In the genomic region with DNA sequence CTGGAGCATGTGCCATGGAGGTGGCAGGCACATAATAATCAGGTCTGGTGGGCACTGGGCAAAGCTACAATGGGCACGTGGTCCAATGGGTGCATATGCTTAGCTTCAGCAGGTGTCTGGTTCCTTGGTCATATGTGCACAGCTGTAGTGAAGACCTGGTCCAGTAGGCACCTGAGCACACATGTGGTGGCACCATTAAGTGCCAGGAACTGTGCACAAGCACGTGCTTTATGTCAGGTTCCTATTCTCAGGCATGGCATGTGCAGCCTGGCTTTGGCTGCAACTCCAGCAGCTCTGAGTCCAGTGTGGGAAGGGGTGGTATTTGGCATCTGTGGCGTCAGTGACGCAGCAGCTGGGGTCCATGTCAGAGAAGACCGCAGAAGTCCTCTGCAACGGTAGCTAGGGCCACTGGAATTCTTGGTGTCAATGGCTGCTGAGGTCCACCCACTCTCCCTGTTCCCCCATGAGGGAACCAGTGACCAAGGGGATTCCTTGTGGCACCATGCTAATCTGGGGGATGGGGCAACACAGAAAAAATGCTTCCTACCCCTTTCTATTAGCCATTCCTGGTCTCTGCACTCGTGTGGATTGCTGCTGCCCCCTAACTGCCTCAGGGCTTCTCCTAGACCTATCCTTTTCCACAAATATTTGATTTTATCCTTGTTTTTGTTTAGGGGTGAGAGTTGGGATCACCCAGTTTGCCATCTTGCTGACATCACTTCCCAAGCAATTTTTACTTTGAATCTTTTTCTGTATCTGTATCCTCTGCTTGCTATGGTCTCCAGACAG, we compare ENCODE assay signal across 24 cellular contexts.
"Had no signal": no experiment of that assay in that cellular context is flagged by ENCODE, and none has a peak within 500 bp of the region (broad histone marks: within the 10 kb centered on the region; RNA-seq: fewer than 3 reads in every experiment).

No MANE protein-coding gene starts in this region.

- H3K27ac Mint-ChIP-seq: dendritic cell treated with granulocyte-macrophage colony-stimulating factor and Interleukin-4, amounts not matched to agents 40 ng/mL and 50 ng/mL, for 4 days; effector memory CD8-positive, alpha-beta T cell; memory B cell; mesothelial cell of epicardium; nephron had no signal

- H3K36me3 ChIP-seq: esophagus squamous epithelium, gastroesophageal sphincter, left ventricle myocardium inferior, lower lobe of right lung, neutrophil, tibial artery, upper lobe of left lung had no signal

- ATAC-seq: effector memory CD8-positive, alpha-beta T cell; gastroesophageal sphincter; left cardiac atrium; lower lobe of right lung; psoas muscle; sciatic nerve had no signal

- H3K4me3 ChIP-seq: esophagus squamous epithelium, gastroesophageal sphincter, left ventricle myocardium inferior, lower lobe of right lung, psoas muscle, tibial artery, upper lobe of left lung had no signal

- H3K27ac ChIP-seq: esophagus squamous epithelium, gastroesophageal sphincter, left ventricle myocardium inferior, lower lobe of right lung, neutrophil, psoas muscle, tibial artery, upper lobe of left lung had no signal

- H3K27me3 Mint-ChIP-seq: dendritic cell treated with granulocyte-macrophage colony-stimulating factor and Interleukin-4, amounts not matched to agents 40 ng/mL and 50 ng/mL, for 4 days; effector memory CD8-positive, alpha-beta T cell; memory B cell had no signal

- H3K9me3 ChIP-seq: esophagus squamous epithelium, left ventricle myocardium inferior, lower lobe of right lung, neutrophil, psoas muscle, tibial artery, upper lobe of left lung had no signal

- H3K4me1 ChIP-seq: esophagus squamous epithelium, gastroesophageal sphincter, left ventricle myocardium inferior, lower lobe of right lung, psoas muscle, tibial artery, upper lobe of left lung had no signal

- FAIRE-seq: colon had no signal

- H3K36me3 Mint-ChIP-seq: memory B cell, mesothelial cell of epicardium had no signal

- H3K9me3 Mint-ChIP-seq: dendritic cell treated with granulocyte-macrophage colony-stimulating factor and Interleukin-4, amounts not matched to agents 40 ng/mL and 50 ng/mL, for 4 days; memory B cell; mesothelial cell of epicardium; nephron had no signal

- H3K4me3 Mint-ChIP-seq: dendritic cell treated with granulocyte-macrophage colony-stimulating factor and Interleukin-4, amounts not matched to agents 40 ng/mL and 50 ng/mL, for 4 days; effector memory CD8-positive, alpha-beta T cell; memory B cell; mesothelial cell of epicardium; nephron had no signal

- DNase-seq: cerebellar nuclear complex; effector memory CD8-positive, alpha-beta T cell; esophagus squamous epithelium; foreskin fibroblast; glutamatergic neuron; kidney; left cardiac atrium; left ventricle myocardium inferior; lower lobe of right lung; psoas muscle; retina; stimulated activated CD4-positive, alpha-beta T cell treated with anti-CD3 and anti-CD28 coated beads, Interleukin-2, amount 100 ng/mL, for 24 hours; stimulated activated CD4-positive, alpha-beta T cell treated with anti-CD3 and anti-CD28 coated beads, Interleukin-4, amount 100 ng/mL, for 4 hours; stimulated activated naive CD4-positive, alpha-beta T cell; tibial artery; upper lobe of left lung had no signal

- H3K27me3 ChIP-seq: esophagus squamous epithelium, gastroesophageal sphincter, neutrophil, tibial artery, upper lobe of left lung had no signal

- H3K4me1 Mint-ChIP-seq: memory B cell, nephron had no signal
